Comparison of ENCODE assay signal across 19 cellular contexts in genomic region chr11:47256374-47256773, GRCh38. TPM values are rescaled to one million over a fixed set of nuclear protein-coding genes. Genes with fewer than 3 reads are reported as not detected.
DNase-seq lines count a peak whose midpoint lies in the region; ATAC-seq, FAIRE-seq and TF ChIP-seq lines count a peak whose summit lies in the region.
"Had no signal": no experiment of that assay in that cellular context is flagged by ENCODE, and none has a peak within 500 bp of the region (broad histone marks: within the 10 kb centered on the region; RNA-seq: fewer than 3 reads in every experiment).

No MANE protein-coding gene starts in this region.

- H3K36me3 ChIP-seq in left ventricle myocardium inferior = peaks cover 2% of the 10 kb centered on the region
- H3K36me3 ChIP-seq in esophagus muscularis mucosa = peaks cover 0 to 10% (median under 1%) of the 10 kb centered on the region in 4 donors
- no peaks in the 10 kb centered on the region for H3K36me3 ChIP-seq in gastrocnemius medialis
- peaks cover 0 to 4% (median 1%) of the 10 kb centered on the region in 4 donors for H3K36me3 ChIP-seq in upper lobe of left lung
- H3K36me3 ChIP-seq: BLaER1, HAP-1, Peyer's patch had no signal

- H3K9me3 ChIP-seq in left ventricle myocardium inferior (replicated peaks) (no peaks in the 10 kb centered on the region), esophagus muscularis mucosa (no peaks in the 10 kb centered on the region), gastrocnemius medialis (no peaks in the 10 kb centered on the region), upper lobe of left lung (no peaks in the 10 kb centered on the region)
- H3K9me3 ChIP-seq: BLaER1, HAP-1, Peyer's patch had no signal

- H3K27me3 ChIP-seq in left ventricle myocardium inferior (ENCODE audit: low read depth) (no peaks in the 10 kb centered on the region), esophagus muscularis mucosa (no peaks in the 10 kb centered on the region), gastrocnemius medialis (no peaks in the 10 kb centered on the region), upper lobe of left lung (no peaks in the 10 kb centered on the region)
- H3K27me3 ChIP-seq: BLaER1, Peyer's patch had no signal

- no peak for TF ChIP-seq CTCF in left ventricle myocardium inferior (IDR thresholded peaks at IDR 0.05; ENCODE audit: borderline replicate concordance)
- TF ChIP-seq CTCF in esophagus muscularis mucosa (IDR thresholded peaks at IDR 0.05) = no peak
- TF ChIP-seq CTCF in gastrocnemius medialis (IDR thresholded peaks at IDR 0.05 in 4 of 5, conservative IDR thresholded peaks at IDR 0.05 in 1 of 5) = no peak
- TF ChIP-seq CTCF in upper lobe of left lung (IDR thresholded peaks at IDR 0.05) = no peak

- ATAC-seq in left ventricle myocardium superior (no peak), gastrocnemius medialis (no peak), upper lobe of left lung (ENCODE audit: low FRiP score in 2 of 2) (no peak)

- no peak for DNase-seq in left ventricle myocardium inferior
- DNase-seq in left ventricle myocardium superior = no peak
- no peak for DNase-seq in esophagus muscularis mucosa (ENCODE audit: extremely low spot score)
- DNase-seq in gastrocnemius medialis = no peak
- no peak for DNase-seq in upper lobe of left lung
- DNase-seq in GM19240 (ENCODE audit: insufficient read length, low spot score) = no peak
- DNase-seq in activated T-cell treated with anti-CD3 and anti-CD28 coated beads for 4 hours = no peak
- no peak for DNase-seq in GM12891 (ENCODE audit: insufficient read length, low spot score)
- DNase-seq: CD4-positive, alpha-beta memory T cell; DMS153; GDM1; MM.1S; NCI-H1092 treated with DMSO at 0.1 percent for 48 hours; NCI-H146; NCI-H2029 treated with DMSO at 0.1 percent for 48 hours; NCI-H2171 treated with DMSO at 0.1 percent for 48 hours; Peyer's patch had no signal

- no peak for TF ChIP-seq POLR2A in esophagus muscularis mucosa (IDR thresholded peaks at IDR 0.05; ENCODE audit: low read depth)
- TF ChIP-seq POLR2A in gastrocnemius medialis (IDR thresholded peaks at IDR 0.05) = no peak
- no peak for TF ChIP-seq POLR2A in upper lobe of left lung (IDR thresholded peaks at IDR 0.05)
- no peak for TF ChIP-seq POLR2A in GM12891 (IDR thresholded peaks at IDR 0.05; ENCODE audit: low read depth, low read length)

- intact Hi-C loops in left ventricle myocardium inferior (cut with micrococcal nuclease) = no loop called here
- intact Hi-C loops in left ventricle myocardium superior (cut with micrococcal nuclease) = no loop called here
- intact Hi-C loops in esophagus muscularis mucosa (cut with DNase I) = no loop called here
- intact Hi-C loops in gastrocnemius medialis (cut with DNase I; ENCODE audit: low total_unique reads) = no loop called here

- in situ Hi-C loops in gastrocnemius medialis (cut with MboI; ENCODE audit: low sequenced_read_pairs in 4 of 4) = loop anchor here in 1 of 4 donors (10.0 kb wide), 1 partner anchor 98 kb away; the partner anchor contains the start of gene MYBPC3

- no peak for TF ChIP-seq EP300 in esophagus muscularis mucosa (IDR thresholded peaks at IDR 0.05)
- no peak for TF ChIP-seq EP300 in upper lobe of left lung (IDR thresholded peaks at IDR 0.05)

- H3K4me1 ChIP-seq in left ventricle myocardium inferior = peaks cover 73% of the 10 kb centered on the region
- peaks cover 58 to 65% (median 62%) of the 10 kb centered on the region in 4 donors for H3K4me1 ChIP-seq in esophagus muscularis mucosa
- peaks cover 54 to 59% of the 10 kb centered on the region in 2 donors for H3K4me1 ChIP-seq in gastrocnemius medialis
- H3K4me1 ChIP-seq in upper lobe of left lung = peaks cover 45 to 63% (median 50%) of the 10 kb centered on the region in 4 donors
- H3K4me1 ChIP-seq: HAP-1 had no signal

- WGBS in esophagus muscularis mucosa = 86% methylated on average over 6 of the region's 6 CpGs
- 81 to 88% methylated on average over 6 of the region's 6 CpGs for WGBS in upper lobe of left lung, 2 donors

- FAIRE-seq in GM12891 (lab: Jason Lieb, UNC) = no peak

- no peak overlapping the region for H3K4me3 ChIP-seq in left ventricle myocardium inferior
- H3K4me3 ChIP-seq in esophagus muscularis mucosa = no peak overlapping the region
- H3K4me3 ChIP-seq in gastrocnemius medialis = no peak overlapping the region
- no peak overlapping the region for H3K4me3 ChIP-seq in upper lobe of left lung
- H3K4me3 ChIP-seq: BLaER1, HAP-1 had no signal

- H3K27ac ChIP-seq in left ventricle myocardium inferior (replicated peaks) (peak overlapping the region; percentile 85), esophagus muscularis mucosa (replicated peaks in 1 of 4) (peak overlapping the region in 3 of 4 donors; percentile 31 to 77 (median 68)), gastrocnemius medialis (peak overlapping the region; percentile 75 to 81 (median 78)), upper lobe of left lung (peak overlapping the region in 3 of 4 donors; percentile 77 to 78 (median 78))
- H3K27ac ChIP-seq: BLaER1 had no signal

TF ChIP-seq in GM12891, 5 proteins besides CTCF, POLR2A, EP300 and RAD21:
- TF ChIP-seq POU2F2 (IDR thresholded peaks at IDR 0.05; ENCODE audit: low read depth, low read length) (no peak), PAX5 (IDR thresholded peaks at IDR 0.05; ENCODE audit: insufficient read depth, low read length, severe bottlenecking) (no peak), POLR2AphosphoS5 (IDR thresholded peaks at IDR 0.05; ENCODE audit: low read depth, low read length) (no peak), TAF1 (IDR thresholded peaks at IDR 0.05; ENCODE audit: low read depth, low read length) (no peak), SPI1 (IDR thresholded peaks at IDR 0.05; ENCODE audit: low read depth, low read length) (no peak)

RNA-seq across cellular contexts. Expression of gene NR1H3, which starts 1.4 kb away (rescaled TPM):
- 11.7 TPM for total RNA-seq in left ventricle myocardium inferior
- 15.6 TPM for total RNA-seq in left ventricle myocardium superior
- 10 to 100 TPM; 14.5 to 26.2 (median 18.1) TPM for total RNA-seq in esophagus muscularis mucosa
- 10 to 100 TPM in 3 of 4 donors, 1 to 10 TPM in 1; 7.9 to 16.3 (median 12.1) TPM for total RNA-seq in gastrocnemius medialis
- 100 to 1,000 TPM in 2 of 6 donors, 10 to 100 TPM in 4; 37.3 to 367 (median 49.2) TPM for total RNA-seq in upper lobe of left lung
- polyA plus RNA-seq in GM12891 (2012; ENCODE audit: low read depth, missing spikeins) = 3.9 TPM

RNA-seq across cellular contexts. Expression of gene ACP2, which starts 7.8 kb away (rescaled TPM):
- 17.7 TPM for total RNA-seq in left ventricle myocardium inferior
- 20.3 TPM for total RNA-seq in left ventricle myocardium superior
- total RNA-seq in esophagus muscularis mucosa = 10 to 100 TPM; 19.5 to 42.7 (median 28.6) TPM
- total RNA-seq in gastrocnemius medialis = 10 to 100 TPM; 12.4 to 36.2 (median 27.9) TPM
- total RNA-seq in upper lobe of left lung = 10 to 100 TPM; 37.0 to 78.6 (median 46.5) TPM
- polyA plus RNA-seq in GM12891 (2012; ENCODE audit: low read depth, missing spikeins) = 10.5 TPM

RNA-seq across cellular contexts. Expression of gene MADD, which starts 13.6 kb away (rescaled TPM):
- total RNA-seq in left ventricle myocardium inferior (40.9 TPM), left ventricle myocardium superior (46.4 TPM), esophagus muscularis mucosa (10 to 100 TPM; 27.8 to 35.4 (median 32.7) TPM), gastrocnemius medialis (10 to 100 TPM; 39.4 to 47.9 (median 41.6) TPM), upper lobe of left lung (100 to 1,000 TPM in 1 of 6 donors, 10 to 100 TPM in 5; 39.6 to 129 (median 47.9) TPM)
- polyA plus RNA-seq in GM12891 (2012; ENCODE audit: low read depth, missing spikeins) = 15.8 TPM

RNA-seq across cellular contexts. Expression of gene DDB2, which starts 41.6 kb away (rescaled TPM):
- total RNA-seq in left ventricle myocardium inferior (8.7 TPM), left ventricle myocardium superior (9.5 TPM), esophagus muscularis mucosa (10 to 100 TPM; 22.6 to 37.8 (median 25.4) TPM), gastrocnemius medialis (10 to 100 TPM in 1 of 4 donors, 1 to 10 TPM in 3; 4.7 to 11.5 (median 7.1) TPM), upper lobe of left lung (100 to 1,000 TPM in 1 of 6 donors, 10 to 100 TPM in 5; 18.2 to 107 (median 47.1) TPM)
- 133 TPM for polyA plus RNA-seq in GM12891 (2012; ENCODE audit: low read depth, missing spikeins)
